ENCODE assay signal across 20 cellular contexts in the genomic region with DNA sequence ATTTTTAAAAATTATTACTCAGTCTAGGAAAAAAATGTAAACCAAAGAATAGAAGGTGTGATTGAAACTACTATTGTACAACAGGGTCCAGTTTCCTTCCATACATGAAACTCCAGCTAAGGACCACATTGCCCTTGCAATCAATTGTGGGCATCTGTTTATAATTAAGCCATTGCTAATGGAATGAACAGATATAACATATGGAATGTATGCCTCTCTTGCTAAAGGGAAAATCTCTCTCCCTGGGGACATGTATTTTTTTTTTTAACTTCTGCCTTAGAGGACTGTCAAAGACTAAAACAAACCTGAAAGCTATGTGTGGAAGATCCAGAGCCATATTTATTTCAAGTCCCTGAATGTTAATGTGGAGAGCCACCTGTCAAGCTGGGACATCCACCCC.
"Had no signal": no experiment of that assay in that cellular context is flagged by ENCODE, and none has a peak within 500 bp of the region (broad histone marks: within the 10 kb centered on the region; RNA-seq: fewer than 3 reads in every experiment).

No MANE protein-coding gene starts in this region.

- DNase-seq: activated CD4-positive, alpha-beta memory T cell treated with anti-CD3 and anti-CD28 coated beads for 36 hours; activated CD4-positive, alpha-beta T cell treated with anti-CD3 and anti-CD28 coated beads for 48 hours; activated effector memory CD4-positive, alpha-beta T cell treated with Interleukin-2 at 50 U/mL for 16 hours; activated naive CD4-positive, alpha-beta T cell treated with anti-CD3 and anti-CD28 coated beads for 36 hours; activated naive CD8-positive, alpha-beta T cell treated with anti-CD3 and anti-CD28 coated beads, Interleukin-2, amount 10 ng/mL, durations not matched to agents 7 days and 5 days; activated T-cell treated with anti-CD3 and anti-CD28 coated beads, Interleukin-2, amount 50 U/mL, for 72 hours; amygdala; cerebellar nuclear complex; esophagus squamous epithelium; kidney; lower lobe of right lung; mesendoderm; mucosa of descending colon; nucleus accumbens; right cardiac atrium; stimulated activated CD4-positive, alpha-beta T cell treated with anti-CD3 and anti-CD28 coated beads, Interleukin-4, amount 100 ng/mL, for 24 hours; stimulated activated naive CD4-positive, alpha-beta T cell treated with Interleukin-2 at 50 U/mL for 16 hours had no signal

- H3K36me3 ChIP-seq: esophagus squamous epithelium, lower lobe of right lung, thoracic aorta had no signal

- H3K4me3 ChIP-seq: coronary artery, esophagus squamous epithelium, lower lobe of right lung, mucosa of descending colon, thoracic aorta had no signal

- H3K9ac ChIP-seq: parathyroid adenoma had no signal

- H3K4me1 ChIP-seq: esophagus squamous epithelium, lower lobe of right lung, parathyroid adenoma had no signal

- H2AFZ ChIP-seq: parathyroid adenoma had no signal

- H3K27me3 ChIP-seq: esophagus squamous epithelium had no signal

- H3K79me2 ChIP-seq: parathyroid adenoma had no signal

- H3K27ac ChIP-seq: coronary artery, esophagus squamous epithelium, lower lobe of right lung, parathyroid adenoma, thoracic aorta had no signal

- H3K9me3 ChIP-seq: esophagus squamous epithelium, lower lobe of right lung, mucosa of descending colon, thoracic aorta had no signal
